In genomic region chr9:95764490-95764889, GRCh38 we compare ENCODE assay signal across 1 cellular context.
TF ChIP-seq lines count a peak whose summit lies in the region.

No MANE protein-coding gene starts in this region.

TF ChIP-seq in IMR-90, 13 proteins besides CTCF, POLR2A, EP300 and RAD21 (continued from another document):
- no peak for TF ChIP-seq SMC3 (IDR thresholded peaks at IDR 0.05; ENCODE audit: low read depth, low read length)
